8 cellular contexts compared by ENCODE assay signal in genomic region chr6:169789146-169789943, GRCh38. TPM values are rescaled to one million over a fixed set of nuclear protein-coding genes. Genes with fewer than 3 reads are reported as not detected.
DNase-seq lines count a peak whose midpoint lies in the region; ATAC-seq, FAIRE-seq and TF ChIP-seq lines count a peak whose summit lies in the region.

No MANE protein-coding gene starts in this region.

- CTCF ChIA-PET in GM12878 (lab: Yijun Ruan, JAX) = interaction anchor here (0.8 to 4.2 kb wide), 14 partner anchors 9 to 833 kb away, joined by 3 to 35 read pairs (median 4); no protein-coding TSS in a partner anchor

- H3K27me3 Mint-ChIP-seq in mesothelial cell of epicardium (ENCODE audit: low read depth) = peaks cover 10% of the 10 kb centered on the region

- TF ChIP-seq CTCF in 22Rv1 (IDR thresholded peaks at IDR 0.05) (no peak), GM12878 (IDR thresholded peaks at IDR 0.05 in 2 of 3, conservative IDR thresholded peaks at IDR 0.05 in 1 of 3; ENCODE audit: control insufficient read depth in 2 of 3, extremely low read depth in 1 of 3, insufficient read depth in 1 of 3, low read depth in 3 of 3, low read length in 3 of 3) (no peak), mesothelial cell of epicardium (IDR thresholded peaks at IDR 0.05; ENCODE audit: unreplicated experiment) (no peak)

- SMC1A ChIA-PET in GM12878 (lab: Charles Lee; ENCODE audit: uncharacterized antibody, unreplicated experiment) = interaction anchor here (0.6 to 1.7 kb wide), 6 partner anchors 16 to 752 kb away, joined by 3 to 5 read pairs (median 4); no protein-coding TSS in a partner anchor

- H3K27ac ChIP-seq in 22Rv1 (peak overlapping the region; percentile 61; the same call in 1 of the 2 replicates), HUES6 (ENCODE audit: low read depth, low read length) (no peak overlapping the region), GM12878 (ENCODE audit: control insufficient read depth, insufficient read depth) (no peak overlapping the region)

- no peak for TF ChIP-seq EP300 in GM12878 (IDR thresholded peaks at IDR 0.05; ENCODE audit: borderline replicate concordance in 1 of 2, control insufficient read depth in 1 of 2, low read depth in 2 of 2, low read length in 2 of 2)

- H3K4me3 ChIP-seq in HUES6 (ENCODE audit: low read depth, low read length) = peak overlapping the region; percentile 58; the same call in 1 of the 2 replicates
- H3K4me3 ChIP-seq in GM12878 = peak overlapping the region; percentile 13; the same call in 1 of the 2 replicates
- H3K4me3 ChIP-seq in H7 (ENCODE audit: insufficient read depth, low read depth, low read length) = no peak overlapping the region

- no peaks in the 10 kb centered on the region for H3K79me2 ChIP-seq in GM12878 (ENCODE audit: control insufficient read depth, insufficient read depth, low read length)

- POLR2A ChIA-PET in GM12878 (lab: Charles Lee) = interaction anchor here (0.8 kb wide), 1 partner anchor 87 kb away, joined by 3 read pairs; no protein-coding TSS in a partner anchor

- H3K4me1 ChIP-seq in HUES6 (ENCODE audit: control insufficient read depth, insufficient read depth, low read length) = peaks cover 12% of the 10 kb centered on the region; the same call in 1 of the 2 replicates
- peaks cover 4% of the 10 kb centered on the region; the same call in 1 of the 2 replicates for H3K4me1 ChIP-seq in GM12878 (ENCODE audit: control insufficient read depth, insufficient read depth, low read length)

- peaks cover under 1% of the 10 kb centered on the region for H3K36me3 Mint-ChIP-seq in mesothelial cell of epicardium

- no TSS peak for BruUV-seq in GM12878 (replicated peaks; lab: Mats Ljungman, UMichigan)

- WGBS in GM12878 (ENCODE audit: insufficient coverage, insufficient replicate concordance, low lambda C conversion rate, missing lambda C conversion rate) = 58% methylated on average over 24 of the region's 24 CpGs

- H3K9me3 Mint-ChIP-seq in mesothelial cell of epicardium = no peaks in the 10 kb centered on the region

- H3K36me3 ChIP-seq in HUES6 (ENCODE audit: control insufficient read depth, insufficient read depth, low read length) (0 out of 2 replicates have a peak, but pooled peaks cover 2% of the 10 kb centered on the region), GM12878 (ENCODE audit: control insufficient read depth in 2 of 2, insufficient read depth in 2 of 2, low read length in 1 of 2) (no peaks in the 10 kb centered on the region), H7 (replicated peaks; ENCODE audit: control insufficient read depth, insufficient read depth, low read length) (no peaks in the 10 kb centered on the region)

- H3K27me3 ChIP-seq in HUES6 (ENCODE audit: control insufficient read depth, insufficient read depth, low read length) (peaks cover 25% of the 10 kb centered on the region), GM12878 (replicated peaks in 1 of 2; ENCODE audit: control insufficient read depth in 2 of 2, insufficient read depth in 2 of 2, low read length in 1 of 2) (peaks cover 3 to 4% of the 10 kb centered on the region in 2 experiments), H7 (ENCODE audit: control insufficient read depth, insufficient read depth, low read length) (peaks cover 10% of the 10 kb centered on the region)

- in situ Hi-C loops in GM12878 (cut with MboI) = no loop called here

- H3K27ac Mint-ChIP-seq in mesothelial cell of epicardium = no peak overlapping the region

- no peak for TF ChIP-seq POLR2A in GM12878 (IDR thresholded peaks at IDR 0.05; ENCODE audit: low read depth, low read length)

- peak overlapping the region; percentile 53 for H2AFZ ChIP-seq in GM12878 (ENCODE audit: control insufficient read depth, low read depth, low read length)

- TF ChIP-seq RAD21 in GM12878 (IDR thresholded peaks at IDR 0.05; ENCODE audit: insufficient read depth, low read depth, low read length) = no peak

- H3K9me3 ChIP-seq in HUES6 (ENCODE audit: control insufficient read depth, insufficient read depth, low read depth, low read length) (no peaks in the 10 kb centered on the region), GM12878 (replicated peaks; ENCODE audit: control insufficient read depth, insufficient read depth, low read length) (no peaks in the 10 kb centered on the region)

- peak overlapping the region; percentile 73 for H3K4me3 Mint-ChIP-seq in mesothelial cell of epicardium

- DNase-seq in GM12878 (ENCODE audit: low read depth, low spot score) = no peak
- DNase-seq in mesothelial cell of epicardium (ENCODE audit: low spot score in 2 of 2, unreplicated experiment in 2 of 2) = no peak
- no peak for DNase-seq in stimulated activated naive CD4-positive, alpha-beta T cell (lab: John Stamatoyannopoulos, UW)
- DNase-seq in 8988T = no peak
- DNase-seq in H7 = no peak
- no peak for DNase-seq in glomerular visceral epithelial cell (ENCODE audit: extremely low spot score)

- no peaks in the 10 kb centered on the region for H4K20me1 ChIP-seq in GM12878 (ENCODE audit: control insufficient read depth, insufficient read depth)

- peak overlapping the region; percentile 78 for H3K4me2 ChIP-seq in GM12878 (ENCODE audit: control insufficient read depth, insufficient read depth)

- peaks cover 15% of the 10 kb centered on the region for H3K4me1 Mint-ChIP-seq in mesothelial cell of epicardium

- FAIRE-seq in GM12878 (lab: Jason Lieb, UNC) = no peak

- ATAC-seq in GM12878 = no peak

- no peak overlapping the region for H3K9ac ChIP-seq in HUES6 (ENCODE audit: low read length)
- no peak overlapping the region for H3K9ac ChIP-seq in GM12878 (ENCODE audit: control insufficient read depth, insufficient read depth, low read length)

- intact Hi-C loops in GM12878 (cut with micrococcal nuclease; ENCODE audit: unreplicated experiment) = no loop called here

- RAD21 ChIA-PET in GM12878 (lab: Charles Lee; ENCODE audit: unreplicated experiment) = interaction anchor here (1.8 to 2.2 kb wide), 6 partner anchors 9 to 741 kb away, joined by 5 to 10 read pairs (median 6); no protein-coding TSS in a partner anchor

TF ChIP-seq in GM12878, 131 proteins besides CTCF, POLR2A, EP300 and RAD21:
- TF ChIP-seq IRF3 (IDR thresholded peaks at IDR 0.05) (no peak), SP1 (IDR thresholded peaks at IDR 0.05; ENCODE audit: low read depth, low read length) (no peak), ETV6 (conservative IDR thresholded peaks at IDR 0.05 in 1 of 2, IDR thresholded peaks at IDR 0.05 in 1 of 2; ENCODE audit: borderline replicate concordance in 1 of 2, low read depth in 1 of 2) (no peak), SUZ12 (IDR thresholded peaks at IDR 0.05; ENCODE audit: unreplicated experiment) (no peak), RFX5 (IDR thresholded peaks at IDR 0.05; ENCODE audit: low read depth, low read length) (no peak)

RNA-seq across cellular contexts. Expression of gene ERMARD, which starts 37.9 kb away (rescaled TPM):
- 49.0 and 52.7 TPM in 2 replicates for total RNA-seq in GM12878 (2013; cell fraction: nucleolus; rRNA removed)
- total RNA-seq in GM12878 (2014; rRNA removed) = 24.4 and 27.2 TPM in 2 replicates
- total RNA-seq in GM12878 (2014; rRNA removed; fragmentation: Illumina TruSeq; extraction: Trizol) = 25.3 and 26.3 TPM in 2 replicates
- 29.5 and 33.6 TPM in 2 replicates for total RNA-seq in GM12878 (2021)
- 35.0 TPM for polyA plus RNA-seq in GM12878 (2011; ENCODE audit: low read depth)
- 42.7 and 48.4 TPM in 2 replicates for polyA plus RNA-seq in GM12878 (2011; rRNA removed)
- 42.6 and 52.0 TPM in 2 replicates for polyA plus RNA-seq in GM12878 (2011; cell fraction: cytosol; rRNA removed)
- polyA plus RNA-seq in GM12878 (2011; cell fraction: nucleus; rRNA removed) = 135 and 152 TPM in 2 replicates
- 26.5 and 28.5 TPM in 2 replicates for polyA plus RNA-seq in GM12878 (2012)
- 24.8 and 32.3 TPM in 2 replicates for polyA plus RNA-seq in GM12878 (2014; fragmentation: Illumina TruSeq; extraction: Trizol)
- polyA plus RNA-seq in GM12878 (2014; fragmentation: Nextera tagmentation; extraction: Ambion mirVana) = 10 to 100 TPM; 43.7 to 63.3 TPM
- 27.4 and 28.3 TPM in 2 replicates for polyA plus RNA-seq in GM12878 (2014; rRNA removed)
- polyA plus RNA-seq in GM12878 (2016; fragmentation: Nextera tagmentation; extraction: Ambion mirVana) = 10 to 100 TPM; 34.6 to 46.1 TPM
- polyA minus RNA-seq in GM12878 (2011; rRNA and poly(A)+ RNA removed) = 32.7 and 50.0 TPM in 2 replicates
- polyA minus RNA-seq in GM12878 (2011; cell fraction: cytosol; rRNA and poly(A)+ RNA removed) = 6.3 and 9.0 TPM in 2 replicates
- 17.5 and 25.5 TPM in 2 replicates for polyA minus RNA-seq in GM12878 (2011; cell fraction: nucleus; rRNA and poly(A)+ RNA removed)
- total RNA-seq in mesothelial cell of epicardium = 44.1 to 46.7 TPM (median 45.6 TPM) in 3 replicates
- 13.4 and 22.9 TPM in 2 replicates for total RNA-seq in H7 (2014; rRNA removed; shearing (Covaris generic))

RNA-seq across cellular contexts. Expression of gene DYNLT2, which starts 38.0 kb away (rescaled TPM):
- total RNA-seq in GM12878 (2013; cell fraction: nucleolus; rRNA removed) = 11.3 and 12.7 TPM in 2 replicates
- 3.7 and 5.4 TPM in 2 replicates for total RNA-seq in GM12878 (2014; rRNA removed)
- total RNA-seq in GM12878 (2014; rRNA removed; fragmentation: Illumina TruSeq; extraction: Trizol) = 5.5 TPM in 2 replicates
- total RNA-seq in GM12878 (2021) = 2.9 and 3.8 TPM in 2 replicates
- polyA plus RNA-seq in GM12878 (2011; ENCODE audit: low read depth) = 0.77 TPM
- 5.3 and 9.2 TPM in 2 replicates for polyA plus RNA-seq in GM12878 (2011; rRNA removed)
- polyA plus RNA-seq in GM12878 (2011; cell fraction: cytosol; rRNA removed) = 1.7 and 1.8 TPM in 2 replicates
- 2.2 and 2.3 TPM in 2 replicates for polyA plus RNA-seq in GM12878 (2011; cell fraction: nucleus; rRNA removed)
- 1.7 and 3.3 TPM in 2 replicates for polyA plus RNA-seq in GM12878 (2012)
- 5.7 and 8.8 TPM in 2 replicates for polyA plus RNA-seq in GM12878 (2014; fragmentation: Illumina TruSeq; extraction: Trizol)
- 1 to 10 TPM; 2.2 to 3.0 TPM for polyA plus RNA-seq in GM12878 (2014; fragmentation: Nextera tagmentation; extraction: Ambion mirVana)
- polyA plus RNA-seq in GM12878 (2014; rRNA removed) = 5.0 and 5.9 TPM in 2 replicates
- 1 to 10 TPM; 5.8 to 5.9 TPM for polyA plus RNA-seq in GM12878 (2016; fragmentation: Nextera tagmentation; extraction: Ambion mirVana)
- 0.82 and 1.1 TPM in 2 replicates for polyA minus RNA-seq in GM12878 (2011; rRNA and poly(A)+ RNA removed)
- 0.67 and 1.1 TPM in 2 replicates for polyA minus RNA-seq in GM12878 (2011; cell fraction: cytosol; rRNA and poly(A)+ RNA removed)
- polyA minus RNA-seq in GM12878 (2011; cell fraction: nucleus; rRNA and poly(A)+ RNA removed) = 2.7 and 4.6 TPM in 2 replicates
- total RNA-seq in mesothelial cell of epicardium = 1.7 to 2.7 TPM (median 2.4 TPM) in 3 replicates
- 1.3 and 1.7 TPM in 2 replicates for total RNA-seq in H7 (2014; rRNA removed; shearing (Covaris generic))
